ENCODE assay signal across 1 cellular context in genomic region chr6:147222160-147222838, GRCh38.
TF ChIP-seq lines count a peak whose summit lies in the region.

No MANE protein-coding gene starts in this region.

TF ChIP-seq in K562, 482 proteins besides CTCF, POLR2A, EP300 and RAD21 (continued from another document and continues in another):
- TF ChIP-seq, protein P1, sequence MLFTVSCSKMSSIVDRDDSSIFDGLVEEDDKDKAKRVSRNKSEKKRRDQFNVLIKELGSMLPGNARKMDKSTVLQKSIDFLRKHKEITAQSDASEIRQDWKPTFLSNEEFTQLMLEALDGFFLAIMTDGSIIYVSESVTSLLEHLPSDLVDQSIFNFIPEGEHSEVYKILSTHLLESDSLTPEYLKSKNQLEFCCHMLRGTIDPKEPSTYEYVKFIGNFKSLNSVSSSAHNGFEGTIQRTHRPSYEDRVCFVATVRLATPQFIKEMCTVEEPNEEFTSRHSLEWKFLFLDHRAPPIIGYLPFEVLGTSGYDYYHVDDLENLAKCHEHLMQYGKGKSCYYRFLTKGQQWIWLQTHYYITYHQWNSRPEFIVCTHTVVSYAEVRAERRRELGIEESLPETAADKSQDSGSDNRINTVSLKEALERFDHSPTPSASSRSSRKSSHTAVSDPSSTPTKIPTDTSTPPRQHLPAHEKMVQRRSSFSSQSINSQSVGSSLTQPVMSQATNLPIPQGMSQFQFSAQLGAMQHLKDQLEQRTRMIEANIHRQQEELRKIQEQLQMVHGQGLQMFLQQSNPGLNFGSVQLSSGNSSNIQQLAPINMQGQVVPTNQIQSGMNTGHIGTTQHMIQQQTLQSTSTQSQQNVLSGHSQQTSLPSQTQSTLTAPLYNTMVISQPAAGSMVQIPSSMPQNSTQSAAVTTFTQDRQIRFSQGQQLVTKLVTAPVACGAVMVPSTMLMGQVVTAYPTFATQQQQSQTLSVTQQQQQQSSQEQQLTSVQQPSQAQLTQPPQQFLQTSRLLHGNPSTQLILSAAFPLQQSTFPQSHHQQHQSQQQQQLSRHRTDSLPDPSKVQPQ (CRISPR knock-in tag; IDR thresholded peaks at IDR 0.05; ENCODE audit: borderline replicate concordance): no peak
- TF ChIP-seq TCF7 (IDR thresholded peaks at IDR 0.05; ENCODE audit: borderline replicate concordance) (no peak), SMAD2 (IDR thresholded peaks at IDR 0.05; ENCODE audit: low read depth, low read length) (no peak), CBX2 (IDR thresholded peaks at IDR 0.05; ENCODE audit: insufficient read depth, low read length, poor library complexity, severe bottlenecking) (no peak), ZHX1 (conservative IDR thresholded peaks at IDR 0.05; ENCODE audit: low read length) (no peak), HNRNPK (IDR thresholded peaks at IDR 0.05; ENCODE audit: low read depth, low read length, poor library complexity, severe bottlenecking) (no peak), SRSF7 (optimal IDR thresholded peaks at IDR 0.05; ENCODE audit: low read depth, low read length) (no peak), ZNF79 (CRISPR knock-in tag; IDR thresholded peaks at IDR 0.05; ENCODE audit: low read depth) (no peak), SAFB2 (IDR thresholded peaks at IDR 0.05; ENCODE audit: borderline replicate concordance, low read depth, low read length, severe bottlenecking) (no peak), ZNF143 (CRISPR knock-in tag; IDR thresholded peaks at IDR 0.05) (no peak), ZFX (CRISPR knock-in tag; IDR thresholded peaks at IDR 0.05) (no peak; the same call in 1 of the 2 replicates), NEUROD1 (IDR thresholded peaks at IDR 0.05; ENCODE audit: borderline replicate concordance, low read depth, low read length, partially characterized antibody) (peak; percentile 76), TFAM (CRISPR knock-in tag; conservative IDR thresholded peaks at IDR 0.05) (no peak), NFXL1 (CRISPR knock-in tag; IDR thresholded peaks at IDR 0.05) (no peak), DLX4 (CRISPR knock-in tag; IDR thresholded peaks at IDR 0.05) (no peak), ZFP1 (CRISPR knock-in tag; IDR thresholded peaks at IDR 0.05) (no peak), OTX1 (CRISPR knock-in tag; IDR thresholded peaks at IDR 0.05) (no peak), ZC3H11A (IDR thresholded peaks at IDR 0.05; ENCODE audit: low read depth, low read length) (0 out of 2 replicates have a peak, but pooled peaks have one; percentile 21), PHB2 (IDR thresholded peaks at IDR 0.05; ENCODE audit: low read depth) (peak; percentile 7; the same call in 1 of the 2 replicates), RBM14 (IDR thresholded peaks at IDR 0.05; ENCODE audit: borderline replicate concordance, insufficient read depth, low read depth, low read length) (no peak), ZNF324 (CRISPR knock-in tag; IDR thresholded peaks at IDR 0.05) (no peak), CTCFL (IDR thresholded peaks at IDR 0.05; ENCODE audit: borderline replicate concordance, insufficient read depth, low read depth, low read length, poor library complexity, severe bottlenecking) (no peak), POLR2B (IDR thresholded peaks at IDR 0.05; ENCODE audit: low read depth, partially characterized antibody) (no peak), KAT7 (CRISPR knock-in tag; IDR thresholded peaks at IDR 0.05; ENCODE audit: borderline replicate concordance) (no peak), ZNF217 (CRISPR knock-in tag; IDR thresholded peaks at IDR 0.05) (no peak), TARDBP (IDR thresholded peaks at IDR 0.05) (no peak), PPARD (CRISPR knock-in tag; IDR thresholded peaks at IDR 0.05) (no peak), ETS2 (tag; IDR thresholded peaks at IDR 0.05; ENCODE audit: borderline replicate concordance, poor library complexity, severe bottlenecking) (no peak), DIDO1 (tag; IDR thresholded peaks at IDR 0.05; ENCODE audit: low read depth) (no peak), SRSF9 (IDR thresholded peaks at IDR 0.05; ENCODE audit: borderline replicate concordance, low read depth, low read length) (no peak), RBM17 (IDR thresholded peaks at IDR 0.05; ENCODE audit: borderline replicate concordance, low read depth, low read length) (no peak), ZBTB26 (CRISPR knock-in tag; IDR thresholded peaks at IDR 0.05) (no peak), ZNF347 (CRISPR knock-in tag; IDR thresholded peaks at IDR 0.05; ENCODE audit: low read depth) (no peak), TSC22D4 (tag; IDR thresholded peaks at IDR 0.05) (no peak), NKRF (IDR thresholded peaks at IDR 0.05; ENCODE audit: borderline replicate concordance) (peak; percentile 19; the same call in 1 of the 2 replicates), PTRF (tag; IDR thresholded peaks at IDR 0.05) (no peak), HOXB6 (CRISPR knock-in tag; IDR thresholded peaks at IDR 0.05; ENCODE audit: borderline replicate concordance) (no peak), THRA (IDR thresholded peaks at IDR 0.05) (no peak), EGR1 (conservative IDR thresholded peaks at IDR 0.05) (peak; percentile 91)
- TF ChIP-seq, protein P2, sequence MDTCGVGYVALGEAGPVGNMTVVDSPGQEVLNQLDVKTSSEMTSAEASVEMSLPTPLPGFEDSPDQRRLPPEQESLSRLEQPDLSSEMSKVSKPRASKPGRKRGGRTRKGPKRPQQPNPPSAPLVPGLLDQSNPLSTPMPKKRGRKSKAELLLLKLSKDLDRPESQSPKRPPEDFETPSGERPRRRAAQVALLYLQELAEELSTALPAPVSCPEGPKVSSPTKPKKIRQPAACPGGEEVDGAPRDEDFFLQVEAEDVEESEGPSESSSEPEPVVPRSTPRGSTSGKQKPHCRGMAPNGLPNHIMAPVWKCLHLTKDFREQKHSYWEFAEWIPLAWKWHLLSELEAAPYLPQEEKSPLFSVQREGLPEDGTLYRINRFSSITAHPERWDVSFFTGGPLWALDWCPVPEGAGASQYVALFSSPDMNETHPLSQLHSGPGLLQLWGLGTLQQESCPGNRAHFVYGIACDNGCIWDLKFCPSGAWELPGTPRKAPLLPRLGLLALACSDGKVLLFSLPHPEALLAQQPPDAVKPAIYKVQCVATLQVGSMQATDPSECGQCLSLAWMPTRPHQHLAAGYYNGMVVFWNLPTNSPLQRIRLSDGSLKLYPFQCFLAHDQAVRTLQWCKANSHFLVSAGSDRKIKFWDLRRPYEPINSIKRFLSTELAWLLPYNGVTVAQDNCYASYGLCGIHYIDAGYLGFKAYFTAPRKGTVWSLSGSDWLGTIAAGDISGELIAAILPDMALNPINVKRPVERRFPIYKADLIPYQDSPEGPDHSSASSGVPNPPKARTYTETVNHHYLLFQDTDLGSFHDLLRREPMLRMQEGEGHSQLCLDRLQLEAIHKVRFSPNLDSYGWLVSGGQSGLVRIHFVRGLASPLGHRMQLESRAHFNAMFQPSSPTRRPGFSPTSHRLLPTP (IDR thresholded peaks at IDR 0.05; ENCODE audit: borderline replicate concordance, extremely low read depth, insufficient read length): no peak
- TF ChIP-seq, protein P3, sequence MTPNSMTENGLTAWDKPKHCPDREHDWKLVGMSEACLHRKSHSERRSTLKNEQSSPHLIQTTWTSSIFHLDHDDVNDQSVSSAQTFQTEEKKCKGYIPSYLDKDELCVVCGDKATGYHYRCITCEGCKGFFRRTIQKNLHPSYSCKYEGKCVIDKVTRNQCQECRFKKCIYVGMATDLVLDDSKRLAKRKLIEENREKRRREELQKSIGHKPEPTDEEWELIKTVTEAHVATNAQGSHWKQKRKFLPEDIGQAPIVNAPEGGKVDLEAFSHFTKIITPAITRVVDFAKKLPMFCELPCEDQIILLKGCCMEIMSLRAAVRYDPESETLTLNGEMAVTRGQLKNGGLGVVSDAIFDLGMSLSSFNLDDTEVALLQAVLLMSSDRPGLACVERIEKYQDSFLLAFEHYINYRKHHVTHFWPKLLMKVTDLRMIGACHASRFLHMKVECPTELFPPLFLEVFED (CRISPR knock-in tag; conservative IDR thresholded peaks at IDR 0.05): no peak
- TF ChIP-seq, protein P4, sequence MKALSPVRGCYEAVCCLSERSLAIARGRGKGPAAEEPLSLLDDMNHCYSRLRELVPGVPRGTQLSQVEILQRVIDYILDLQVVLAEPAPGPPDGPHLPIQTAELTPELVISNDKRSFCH (CRISPR knock-in tag; IDR thresholded peaks at IDR 0.05): no peak
- TF ChIP-seq, protein P4 (tag; IDR thresholded peaks at IDR 0.05): peak; percentile 71
- TF ChIP-seq, protein P5, sequence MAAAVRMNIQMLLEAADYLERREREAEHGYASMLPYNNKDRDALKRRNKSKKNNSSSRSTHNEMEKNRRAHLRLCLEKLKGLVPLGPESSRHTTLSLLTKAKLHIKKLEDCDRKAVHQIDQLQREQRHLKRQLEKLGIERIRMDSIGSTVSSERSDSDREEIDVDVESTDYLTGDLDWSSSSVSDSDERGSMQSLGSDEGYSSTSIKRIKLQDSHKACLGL (CRISPR knock-in tag; IDR thresholded peaks at IDR 0.05; ENCODE audit: borderline replicate concordance, poor library complexity, severe bottlenecking): no peak
- TF ChIP-seq, protein P6, sequence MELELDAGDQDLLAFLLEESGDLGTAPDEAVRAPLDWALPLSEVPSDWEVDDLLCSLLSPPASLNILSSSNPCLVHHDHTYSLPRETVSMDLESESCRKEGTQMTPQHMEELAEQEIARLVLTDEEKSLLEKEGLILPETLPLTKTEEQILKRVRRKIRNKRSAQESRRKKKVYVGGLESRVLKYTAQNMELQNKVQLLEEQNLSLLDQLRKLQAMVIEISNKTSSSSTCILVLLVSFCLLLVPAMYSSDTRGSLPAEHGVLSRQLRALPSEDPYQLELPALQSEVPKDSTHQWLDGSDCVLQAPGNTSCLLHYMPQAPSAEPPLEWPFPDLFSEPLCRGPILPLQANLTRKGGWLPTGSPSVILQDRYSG (tag; conservative IDR thresholded peaks at IDR 0.05; ENCODE audit: low read depth): no peak
